Comparison of ENCODE assay signal across 24 cellular contexts in genomic region chr15:97446138-97446537, GRCh38.
DNase-seq lines count a peak whose midpoint lies in the region; TF ChIP-seq lines count a peak whose summit lies in the region.
"Had no signal": no experiment of that assay in that cellular context is flagged by ENCODE, and none has a peak within 500 bp of the region (broad histone marks: within the 10 kb centered on the region; RNA-seq: fewer than 3 reads in every experiment).

No MANE protein-coding gene starts in this region.

- no peak overlapping the region for H3K27ac Mint-ChIP-seq in neural progenitor cell
- no peak overlapping the region for H3K27ac Mint-ChIP-seq in CD4-positive, alpha-beta memory T cell
- H3K27ac Mint-ChIP-seq: CD8-positive, alpha-beta T cell had no signal

- no peak overlapping the region for H3K4me3 Mint-ChIP-seq in neural progenitor cell
- H3K4me3 Mint-ChIP-seq in CD4-positive, alpha-beta memory T cell = no peak overlapping the region
- H3K4me3 Mint-ChIP-seq: CD8-positive, alpha-beta T cell had no signal

- H3K27me3 Mint-ChIP-seq in neural progenitor cell (ENCODE audit: insufficient read depth, low read depth) = no peaks in the 10 kb centered on the region
- no peaks in the 10 kb centered on the region for H3K27me3 Mint-ChIP-seq in CD4-positive, alpha-beta memory T cell

- no peaks in the 10 kb centered on the region for H3K9me2 ChIP-seq in hepatocyte (replicated peaks; ENCODE audit: insufficient read depth)

- no peaks in the 10 kb centered on the region for H3K27me3 ChIP-seq in hepatocyte
- H3K27me3 ChIP-seq in neural progenitor cell = no peaks in the 10 kb centered on the region
- H3K27me3 ChIP-seq in CD4-positive, alpha-beta memory T cell (ENCODE audit: insufficient read depth, low read length) = no peaks in the 10 kb centered on the region
- H3K27me3 ChIP-seq: BLaER1 treated with 17β-estradiol and CSF1 and Interleukin-3, amounts not matched to agents 10 nM and 100 nM had no signal

- H4K20me1 ChIP-seq in hepatocyte (ENCODE audit: insufficient read depth, poor library complexity, severe bottlenecking) (no peaks in the 10 kb centered on the region), neural progenitor cell (ENCODE audit: low read depth) (no peaks in the 10 kb centered on the region)
- H4K20me1 ChIP-seq: BLaER1 treated with 17β-estradiol and CSF1 and Interleukin-3, amounts not matched to agents 10 nM and 100 nM had no signal

- H3K4me2 ChIP-seq in hepatocyte = no peak overlapping the region
- H3K4me2 ChIP-seq in neural progenitor cell = no peak overlapping the region

- no peaks in the 10 kb centered on the region for H3K36me3 Mint-ChIP-seq in neural progenitor cell
- H3K36me3 Mint-ChIP-seq in CD4-positive, alpha-beta memory T cell = no peaks in the 10 kb centered on the region
- H3K36me3 Mint-ChIP-seq: CD8-positive, alpha-beta T cell had no signal

- CTCF ChIA-PET in HEK293T (lab: Yijun Ruan, JAX) = no interaction called here
- CTCF ChIA-PET in CD4-positive, alpha-beta memory T cell (lab: Charles Lee; ENCODE audit: partially characterized antibody) = no interaction called here

- intact Hi-C loops in CD4-positive, alpha-beta memory T cell (cut with micrococcal nuclease) = no loop called here

- POLR2A ChIA-PET in HEK293T (lab: Yijun Ruan, JAX) = no interaction called here
- POLR2A ChIA-PET in CD4-positive, alpha-beta memory T cell (lab: Charles Lee; ENCODE audit: partially characterized antibody) = no interaction called here

- no peaks in the 10 kb centered on the region for H3K79me2 ChIP-seq in hepatocyte
- no peaks in the 10 kb centered on the region for H3K79me2 ChIP-seq in neural progenitor cell (ENCODE audit: low read depth)

- TF ChIP-seq CTCF in hepatocyte (IDR thresholded peaks at IDR 0.05; ENCODE audit: poor library complexity) (no peak), neural progenitor cell (IDR thresholded peaks at IDR 0.05) (no peak)

- H3K4me3 ChIP-seq in hepatocyte (no peak overlapping the region), neural progenitor cell (no peak overlapping the region)
- no peak overlapping the region for H3K4me3 ChIP-seq in CD4-positive, alpha-beta memory T cell (ENCODE audit: low read length in 2 of 2)
- H3K4me3 ChIP-seq: BLaER1 treated with 17β-estradiol and CSF1 and Interleukin-3, amounts not matched to agents 10 nM and 100 nM; GM12878; SK-N-MC had no signal

- H2AFZ ChIP-seq in hepatocyte = no peak overlapping the region
- no peak overlapping the region for H2AFZ ChIP-seq in neural progenitor cell (replicated peaks)

- 73% methylated on average over 3 of the region's 3 CpGs for WGBS in hepatocyte (ENCODE audit: low lambda C conversion rate, missing lambda C conversion rate)

- H3K4me1 ChIP-seq in hepatocyte (ENCODE audit: insufficient read depth) (no peaks in the 10 kb centered on the region), neural progenitor cell (no peaks in the 10 kb centered on the region)
- no peaks in the 10 kb centered on the region for H3K4me1 ChIP-seq in CD4-positive, alpha-beta memory T cell (ENCODE audit: insufficient read depth, low read length)

- H3K9me3 ChIP-seq in hepatocyte (ENCODE audit: low read depth) (no peaks in the 10 kb centered on the region), neural progenitor cell (ENCODE audit: low read depth) (no peaks in the 10 kb centered on the region)
- H3K9me3 ChIP-seq in CD4-positive, alpha-beta memory T cell (ENCODE audit: control insufficient read depth in 1 of 2, low read length in 2 of 2) = no peaks in the 10 kb centered on the region

- H3K27ac ChIP-seq in hepatocyte (no peak overlapping the region), neural progenitor cell (no peak overlapping the region)
- no peak overlapping the region for H3K27ac ChIP-seq in CD4-positive, alpha-beta memory T cell (ENCODE audit: low read depth, low read length)
- H3K27ac ChIP-seq: BLaER1 treated with 17β-estradiol and CSF1 and Interleukin-3, amounts not matched to agents 10 nM and 100 nM; SK-N-MC had no signal

- no peaks in the 10 kb centered on the region for H3K9me3 Mint-ChIP-seq in neural progenitor cell
- H3K9me3 Mint-ChIP-seq in CD4-positive, alpha-beta memory T cell = peaks cover 0 to 14% (median 5%) of the 10 kb centered on the region in 8 donors

- DNase-seq in ELF-1 (ENCODE audit: low read depth, low spot score) (peak; percentile 4), HEK293T (ENCODE audit: extremely low spot score) (peak; percentile 49), hepatocyte (ENCODE audit: low spot score) (peak; percentile 9), neural progenitor cell (ENCODE audit: low spot score) (peak; percentile 36), NCI-H510A (lab: John Stamatoyannopoulos, UW) (no peak), UCSD-AML1 (lab: John Stamatoyannopoulos, UW; ENCODE audit: unreplicated experiment) (no peak)
- DNase-seq in CD4-positive, alpha-beta memory T cell = no peak
- DNase-seq: ACHN; CD8-positive, alpha-beta T cell; DMS79 treated with DMSO at 0.1 percent for 48 hours; KBM-7; MM.1S; NCI-H1092; NCI-H1436; NCI-H2029; NCI-H2171; NCI-H345; NCI-H524 treated with DMSO at 0.1 percent for 48 hours; PC-3; Right ventricle myocardium superior; SW 1271 had no signal

- no peak overlapping the region for H3K9ac ChIP-seq in neural progenitor cell
- H3K9ac ChIP-seq: BLaER1 treated with 17β-estradiol and CSF1 and Interleukin-3, amounts not matched to agents 10 nM and 100 nM had no signal

- no peaks in the 10 kb centered on the region for H3F3A ChIP-seq in neural progenitor cell (ENCODE audit: low read depth)

- H3K36me3 ChIP-seq in hepatocyte (replicated peaks; ENCODE audit: insufficient read depth, low read depth) (no peaks in the 10 kb centered on the region), neural progenitor cell (no peaks in the 10 kb centered on the region)
- H3K36me3 ChIP-seq in CD4-positive, alpha-beta memory T cell (ENCODE audit: insufficient read depth, low read length) = no peaks in the 10 kb centered on the region
- H3K36me3 ChIP-seq: BLaER1 treated with 17β-estradiol and CSF1 and Interleukin-3, amounts not matched to agents 10 nM and 100 nM had no signal

- no peaks in the 10 kb centered on the region for H3K4me1 Mint-ChIP-seq in neural progenitor cell
- H3K4me1 Mint-ChIP-seq in CD4-positive, alpha-beta memory T cell = no peaks in the 10 kb centered on the region

TF ChIP-seq in HEK293T, 16 proteins besides CTCF, POLR2A, EP300 and RAD21:
- no peak for TF ChIP-seq BHLHE40 (IDR thresholded peaks at IDR 0.05; ENCODE audit: borderline replicate concordance)

Comparison
In these comparisons a context has a peak if more than half of its experiments do, and no peak if none do; other contexts are left out.
1. DNase-seq: peak in ELF-1 (single experiment), HEK293T (single experiment), hepatocyte (single experiment) and neural progenitor cell (single experiment); none in NCI-H510A (single experiment), UCSD-AML1 (single experiment) and CD4-positive, alpha-beta memory T cell (0 of 5).